Comparison of ENCODE assay signal across 17 cellular contexts in the genomic region with DNA sequence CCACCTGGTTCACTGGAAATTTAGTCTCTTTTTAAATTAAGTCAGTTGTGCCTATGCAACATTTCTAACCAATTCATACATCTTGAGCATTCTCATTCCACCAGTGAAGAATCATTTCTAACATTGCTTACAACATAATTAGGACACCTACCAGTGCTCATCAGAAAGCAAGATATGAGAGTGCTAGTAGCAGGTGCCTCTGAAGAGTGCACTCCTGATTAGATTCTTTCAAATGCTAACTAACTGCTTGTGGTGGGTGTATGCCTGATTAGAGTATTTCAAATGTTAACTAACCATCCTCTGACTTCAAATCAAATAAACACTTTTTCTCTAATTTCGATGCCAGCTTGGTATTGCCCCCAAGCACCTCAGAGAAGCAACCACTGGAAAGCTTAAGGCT.
DNase-seq lines count a peak whose midpoint lies in the region; ATAC-seq, FAIRE-seq and TF ChIP-seq lines count a peak whose summit lies in the region.
"Had no signal": no experiment of that assay in that cellular context is flagged by ENCODE, and none has a peak within 500 bp of the region (broad histone marks: within the 10 kb centered on the region; RNA-seq: fewer than 3 reads in every experiment).

No MANE protein-coding gene starts in this region.

- no peaks in the 10 kb centered on the region; a peak in 1 of 5 replicates for H3K9me3 Mint-ChIP-seq in H9
- H3K9me3 Mint-ChIP-seq: IgD-negative memory B cell had no signal

- H3K36me3 ChIP-seq in NT2/D1 (ENCODE audit: insufficient read depth, insufficient read length, low read length) (no peaks in the 10 kb centered on the region), H1 (ENCODE audit: control insufficient read depth in 2 of 4, insufficient read depth in 4 of 4, low read length in 3 of 4) (no peaks in the 10 kb centered on the region), lower lobe of right lung (no peaks in the 10 kb centered on the region), WERI-Rb-1 (no peaks in the 10 kb centered on the region)
- H3K36me3 ChIP-seq: BE2C, HAP-1 had no signal

- no peak overlapping the region for H2BK15ac ChIP-seq in H9 (ENCODE audit: low read depth, low read length)
- H2BK15ac ChIP-seq in H1 (ENCODE audit: low read length): no peak overlapping the region

- H3K36me3 Mint-ChIP-seq in H9 (ENCODE audit: insufficient read depth in 1 of 3, low read depth in 3 of 3): no peaks in the 10 kb centered on the region
- H3K36me3 Mint-ChIP-seq: CD4-positive, CD25-positive, alpha-beta regulatory T cell; IgD-negative memory B cell had no signal

- no peaks in the 10 kb centered on the region for H4K20me1 ChIP-seq in H9 (ENCODE audit: control insufficient read depth, insufficient read depth, insufficient read length)
- H4K20me1 ChIP-seq in H1 (replicated peaks in 1 of 2; ENCODE audit: control insufficient read depth in 1 of 2, insufficient read depth in 2 of 2, low read length in 2 of 2): no peaks in the 10 kb centered on the region

- H3K23ac ChIP-seq in H9 (ENCODE audit: insufficient read length, low read depth, low read length) (no peak overlapping the region), H1 (ENCODE audit: insufficient read length) (no peak overlapping the region)

- POLR2A ChIA-PET in H1 (lab: Charles Lee; ENCODE audit: partially characterized antibody): no interaction called here

- H2BK120ac ChIP-seq in H9 (ENCODE audit: low read depth, low read length, poor library complexity, severe bottlenecking): no peak overlapping the region
- H2BK120ac ChIP-seq in H1 (replicated peaks; ENCODE audit: low read depth, low read length): no peak overlapping the region

- no peak for TF ChIP-seq EP300 in H1 (IDR thresholded peaks at IDR 0.05; ENCODE audit: borderline replicate concordance in 1 of 2, low read depth in 2 of 2, low read length in 2 of 2)

- H3K4me3 Mint-ChIP-seq in H9: peak overlapping the region in 1 of 2 experiments; percentile 31; a peak in 1 of 5 replicates
- H3K4me3 Mint-ChIP-seq: CD4-positive, CD25-positive, alpha-beta regulatory T cell; IgD-negative memory B cell had no signal

- peak overlapping the region in 1 of 3 experiments; percentile 32; a peak in 2 of 7 replicates for H3K27ac Mint-ChIP-seq in H9
- H3K27ac Mint-ChIP-seq: CD4-positive, CD25-positive, alpha-beta regulatory T cell; IgD-negative memory B cell had no signal

- no peak overlapping the region for H3K27ac ChIP-seq in H9 (ENCODE audit: insufficient read length, low read depth, low read length)
- H3K27ac ChIP-seq in H1 (ENCODE audit: low read depth, low read length): no peak overlapping the region
- peak overlapping the region; percentile 25 for H3K27ac ChIP-seq in temporal lobe (ENCODE audit: low read depth, low read length)
- no peak overlapping the region for H3K27ac ChIP-seq in lower lobe of right lung
- no peak overlapping the region for H3K27ac ChIP-seq in WERI-Rb-1

- H3K27me3 Mint-ChIP-seq in H9 (ENCODE audit: low read depth): no peaks in the 10 kb centered on the region
- H3K27me3 Mint-ChIP-seq: CD4-positive, CD25-positive, alpha-beta regulatory T cell had no signal

- H3K4me1 Mint-ChIP-seq in H9: peaks cover 56 to 60% of the 10 kb centered on the region in 2 experiments
- H3K4me1 Mint-ChIP-seq: CD4-positive, CD25-positive, alpha-beta regulatory T cell; IgD-negative memory B cell had no signal

- H3T11ph ChIP-seq in H9 (ENCODE audit: low read length): no peak overlapping the region

- TF ChIP-seq CTCF in H9 (conservative IDR thresholded peaks at IDR 0.05) (no peak), H1 (IDR thresholded peaks at IDR 0.05; ENCODE audit: control extremely low read depth in 1 of 3, insufficient read depth in 1 of 3, low read depth in 1 of 3, low read length in 3 of 3) (no peak), lower lobe of right lung (IDR thresholded peaks at IDR 0.05) (no peak), WERI-Rb-1 (IDR thresholded peaks at IDR 0.05; ENCODE audit: low read depth, low read length) (no peak)

- H3K4me2 ChIP-seq in H9 (ENCODE audit: insufficient read depth, insufficient read length, low read length) (peak overlapping the region; percentile 42), H1 (ENCODE audit: insufficient read depth in 1 of 2, low read depth in 2 of 2, low read length in 2 of 2) (peak overlapping the region; percentile 9 to 49; a peak in 3 of 4 replicates)

- H4K5ac ChIP-seq in H9 (ENCODE audit: insufficient read length, low read depth, low read length) (no peak overlapping the region), H1 (ENCODE audit: insufficient read length, low read depth, low read length) (no peak overlapping the region)

- no peak overlapping the region for H3K14ac ChIP-seq in H9 (ENCODE audit: insufficient read depth, low read length)
- no peak overlapping the region for H3K14ac ChIP-seq in H1 (ENCODE audit: insufficient read length)

- no peak overlapping the region for H2AK5ac ChIP-seq in H9 (ENCODE audit: insufficient read length, low read length)
- no peak overlapping the region for H2AK5ac ChIP-seq in H1 (ENCODE audit: low read depth, low read length)

- no peaks in the 10 kb centered on the region for H3K79me2 ChIP-seq in H9 (ENCODE audit: insufficient read depth, low read length)
- no peaks in the 10 kb centered on the region for H3K79me2 ChIP-seq in H1 (ENCODE audit: control insufficient read depth in 1 of 2, insufficient read depth in 2 of 2, low read length in 2 of 2)

- DNase-seq in H9 (no peak), NT2/D1 (ENCODE audit: low read depth, low spot score) (peak; percentile 16), H1 (ENCODE audit: low read depth in 1 of 2, low spot score in 2 of 2) (no peak), lower lobe of right lung (no peak), Ammon's horn (ENCODE audit: low spot score) (no peak), WERI-Rb-1 (no peak)
- DNase-seq: 8988T; BE2C; C1 segment of cervical spinal cord; Caco-2; CD4-positive, CD25-positive, alpha-beta regulatory T cell; GDM1; GOT3; KBM-7 had no signal

- H2BK20ac ChIP-seq in H9 (ENCODE audit: low read depth, low read length, poor library complexity, severe bottlenecking) (no peak overlapping the region), H1 (ENCODE audit: low read length) (no peak overlapping the region)

- peaks cover 8% of the 10 kb centered on the region; the same call in 1 of the 2 replicates for H3K4me1 ChIP-seq in H9 (ENCODE audit: insufficient read depth, low read length)
- H3K4me1 ChIP-seq in NT2/D1 (ENCODE audit: insufficient read depth, insufficient read length): peaks cover 4% of the 10 kb centered on the region
- peaks cover 0 to 9% (median 4%) of the 10 kb centered on the region in 4 experiments; a peak in 4 of 7 replicates for H3K4me1 ChIP-seq in H1 (replicated peaks in 1 of 4; ENCODE audit: control insufficient read depth in 3 of 4, insufficient read depth in 4 of 4, low read length in 3 of 4)
- no peaks in the 10 kb centered on the region for H3K4me1 ChIP-seq in lower lobe of right lung
- H3K4me1 ChIP-seq: BE2C, Caco-2 had no signal

- TF ChIP-seq POLR2A in H1 (IDR thresholded peaks at IDR 0.05; ENCODE audit: control extremely low read depth in 1 of 2, low read depth in 2 of 2, low read length in 2 of 2): no peak

- H3K9me3 ChIP-seq in H9 (ENCODE audit: control insufficient read depth, low read depth, low read length) (no peaks in the 10 kb centered on the region), NT2/D1 (ENCODE audit: insufficient read depth, low read length) (no peaks in the 10 kb centered on the region), H1 (ENCODE audit: insufficient read depth in 2 of 2, low read depth in 1 of 2, low read length in 1 of 2) (no peaks in the 10 kb centered on the region), lower lobe of right lung (no peaks in the 10 kb centered on the region), WERI-Rb-1 (ENCODE audit: severe bottlenecking) (no peaks in the 10 kb centered on the region)
- H3K9me3 ChIP-seq: BE2C, Caco-2, HAP-1 had no signal

- H3K18ac ChIP-seq in H9 (ENCODE audit: insufficient read length, low read depth, low read length) (no peak overlapping the region), H1 (ENCODE audit: extremely low read depth, low read length) (no peak overlapping the region)

- H3K23me2 ChIP-seq in H9 (ENCODE audit: insufficient read length, low read depth, low read length, poor library complexity, severe bottlenecking) (no peaks in the 10 kb centered on the region), H1 (ENCODE audit: low read depth, low read length) (peaks cover 2% of the 10 kb centered on the region; the same call in 1 of the 2 replicates)

- H4K91ac ChIP-seq in H9 (ENCODE audit: insufficient read length, low read depth, low read length): no peak overlapping the region
- H4K91ac ChIP-seq in H1 (replicated peaks; ENCODE audit: insufficient read length, low read length): no peak overlapping the region

- no peak for TF ChIP-seq RAD21 in H1 (IDR thresholded peaks at IDR 0.05 in 1 of 2, conservative IDR thresholded peaks at IDR 0.05 in 1 of 2; ENCODE audit: low read depth in 2 of 2, low read length in 2 of 2)

- no peak overlapping the region for H2BK5ac ChIP-seq in H9 (ENCODE audit: insufficient read length, low read length)
- H2BK5ac ChIP-seq in H1 (ENCODE audit: low read depth, low read length): no peak overlapping the region

- intact Hi-C loops in lower lobe of right lung (cut with DNase I): no loop called here

- no peak overlapping the region for H3K56ac ChIP-seq in H9 (ENCODE audit: insufficient read length, low read depth, low read length)
- no peak overlapping the region for H3K56ac ChIP-seq in H1 (replicated peaks; ENCODE audit: insufficient read length, low read depth, low read length)

- H2AFZ ChIP-seq in H9 (ENCODE audit: low read length) (no peak overlapping the region), H1 (ENCODE audit: low read length) (no peak overlapping the region)

- WGBS in H9 (ENCODE audit: extremely low coverage, insufficient read length, low lambda C conversion rate): no CpG with 5 or more reads among the region's 1 CpG
- 32% methylated on average over 1 of the region's 1 CpG; no CpG with 5 or more reads in 1 of the 2 experiments for WGBS in H1 (ENCODE audit: extremely low coverage in 1 of 2, insufficient coverage in 1 of 2, insufficient read length in 1 of 2, insufficient replicate concordance in 2 of 2, low coverage in 1 of 2, low lambda C conversion rate in 2 of 2, missing lambda C conversion rate in 1 of 2), 2 experiments

- no peak overlapping the region for H2BK12ac ChIP-seq in H9 (ENCODE audit: insufficient read length, low read depth, low read length)
- no peak overlapping the region for H2BK12ac ChIP-seq in H1 (ENCODE audit: low read depth, low read length)

- H3K9ac ChIP-seq in H9 (ENCODE audit: extremely low read depth, insufficient read length, low read length) (no peak overlapping the region), NT2/D1 (ENCODE audit: insufficient read length, low read depth) (no peak overlapping the region), H1 (replicated peaks in 1 of 4; ENCODE audit: extremely low read depth in 1 of 4, low read depth in 3 of 4, low read length in 3 of 4) (no peak overlapping the region)

- no peak overlapping the region for H3K4ac ChIP-seq in H9 (ENCODE audit: low read depth, low read length)
- H3K4ac ChIP-seq in H1 (replicated peaks; ENCODE audit: insufficient read length, low read depth, low read length): no peak overlapping the region

- H3K4me3 ChIP-seq in NT2/D1 (ENCODE audit: insufficient read length, low read depth) (no peak overlapping the region), H1 (ENCODE audit: extremely low read depth in 1 of 4, insufficient read depth in 2 of 4, low read depth in 3 of 4, low read length in 4 of 4) (peak overlapping the region in 1 of 4 experiments; percentile 32; a peak in 1 of 8 replicates), lower lobe of right lung (no peak overlapping the region), WERI-Rb-1 (ENCODE audit: low read depth, low read length) (no peak overlapping the region)
- H3K4me3 ChIP-seq: HAP-1 had no signal

- no peaks in the 10 kb centered on the region for H3K27me3 ChIP-seq in H9 (ENCODE audit: insufficient read depth, low read length)
- H3K27me3 ChIP-seq in NT2/D1 (ENCODE audit: insufficient read depth, insufficient read length): no peaks in the 10 kb centered on the region
- no peaks in the 10 kb centered on the region for H3K27me3 ChIP-seq in H1 (replicated peaks in 1 of 4; ENCODE audit: control insufficient read depth in 3 of 4, extremely low read depth in 1 of 4, insufficient read depth in 3 of 4, low read length in 3 of 4)
- H3K27me3 ChIP-seq in lower lobe of right lung (ENCODE audit: low read depth): no peaks in the 10 kb centered on the region
- H3K27me3 ChIP-seq in WERI-Rb-1 (ENCODE audit: insufficient read depth, low read depth, severe bottlenecking): no peaks in the 10 kb centered on the region
- H3K27me3 ChIP-seq: BE2C had no signal

- FAIRE-seq in H1 (lab: Jason Lieb, UNC): no peak

- CTCF ChIA-PET in H1 (lab: Charles Lee; ENCODE audit: partially characterized antibody): interaction anchor here (0.6 to 1.4 kb wide), 6 partner anchors 9 to 905 kb away, joined by 3 to 4 read pairs (median 3); no protein-coding TSS in a partner anchor

- H4K8ac ChIP-seq in H9 (replicated peaks; ENCODE audit: insufficient read length, low read depth, low read length) (no peak overlapping the region), H1 (ENCODE audit: extremely low read depth, insufficient read depth, low read length) (no peak overlapping the region)

- H3K79me1 ChIP-seq in H9 (ENCODE audit: insufficient read depth, low read depth, low read length, poor library complexity, severe bottlenecking) (no peaks in the 10 kb centered on the region), H1 (ENCODE audit: low read depth, low read length) (no peaks in the 10 kb centered on the region)

- ATAC-seq in lower lobe of right lung: no peak
